7 cellular contexts compared by ENCODE assay signal in genomic region chr13:49247722-49248432, GRCh38.
DNase-seq lines count a peak whose midpoint lies in the region; ATAC-seq and TF ChIP-seq lines count a peak whose summit lies in the region.

Gene CDADC1, plus strand, starts transcription at chr13:49247925. Its CDS starts 113 bp downstream, at chr13:49248038.

- no peaks in the 10 kb centered on the region for H3K36me3 ChIP-seq in rectal smooth muscle tissue (ENCODE audit: control insufficient read depth, insufficient read depth, low read length)

- in situ Hi-C loops in astrocyte of the cerebellum (cut with HindIII; ENCODE audit: low sequenced_read_pairs) = no loop called here

- peak; percentile 66 for DNase-seq in NCI-H187 treated with DMSO at 0.1 percent for 48 hours (lab: John Stamatoyannopoulos, UW)
- DNase-seq in T-helper 22 cell (ENCODE audit: low read depth) = peak; percentile 69
- DNase-seq in astrocyte of the cerebellum (ENCODE audit: low read depth) = peak; percentile 93
- DNase-seq in hepatic stellate cell (ENCODE audit: low spot score) = peak; percentile 87

- peak within 1 kb of the TSS; percentile 95 for H3K9ac ChIP-seq in rectal smooth muscle tissue (ENCODE audit: low read length)

- peak within 1 kb of the TSS; percentile 92 for H3K4me3 ChIP-seq in astrocyte of the cerebellum (ENCODE audit: low read depth, low read length)
- H3K4me3 ChIP-seq in rectal smooth muscle tissue (ENCODE audit: low read length) = peak within 1 kb of the TSS; percentile 98

- peak within 1 kb of the TSS; percentile 89 for H3K27ac ChIP-seq in rectal smooth muscle tissue (ENCODE audit: low read depth, low read length)

- H3K27me3 ChIP-seq in rectal smooth muscle tissue (ENCODE audit: control insufficient read depth, insufficient read depth, low read length) = no peaks in the 10 kb centered on the region

- TF ChIP-seq CTCF in astrocyte of the cerebellum (IDR thresholded peaks at IDR 0.05; ENCODE audit: low read depth, low read length, missing control alignments) = no peak

- ATAC-seq in GM18498 (IDR thresholded peaks at IDR 0.05; ENCODE audit: unreplicated experiment) (peak; percentile 98), HG02885 (IDR thresholded peaks at IDR 0.05; ENCODE audit: poor library complexity, unreplicated experiment) (peak; percentile 97)

- H3K4me1 ChIP-seq in rectal smooth muscle tissue (ENCODE audit: control insufficient read depth, insufficient read depth, low read length) = peaks cover 4% of the 10 kb centered on the region

Comparison
In these comparisons a context has a peak if more than half of its experiments do, and no peak if none do; other contexts are left out.
1. Peak in every context shown above with its lines: DNase-seq, ATAC-seq, H3K4me3 ChIP-seq and H3K27ac ChIP-seq.